Comparison of ENCODE assay signal across 1 cellular context in the genomic region with DNA sequence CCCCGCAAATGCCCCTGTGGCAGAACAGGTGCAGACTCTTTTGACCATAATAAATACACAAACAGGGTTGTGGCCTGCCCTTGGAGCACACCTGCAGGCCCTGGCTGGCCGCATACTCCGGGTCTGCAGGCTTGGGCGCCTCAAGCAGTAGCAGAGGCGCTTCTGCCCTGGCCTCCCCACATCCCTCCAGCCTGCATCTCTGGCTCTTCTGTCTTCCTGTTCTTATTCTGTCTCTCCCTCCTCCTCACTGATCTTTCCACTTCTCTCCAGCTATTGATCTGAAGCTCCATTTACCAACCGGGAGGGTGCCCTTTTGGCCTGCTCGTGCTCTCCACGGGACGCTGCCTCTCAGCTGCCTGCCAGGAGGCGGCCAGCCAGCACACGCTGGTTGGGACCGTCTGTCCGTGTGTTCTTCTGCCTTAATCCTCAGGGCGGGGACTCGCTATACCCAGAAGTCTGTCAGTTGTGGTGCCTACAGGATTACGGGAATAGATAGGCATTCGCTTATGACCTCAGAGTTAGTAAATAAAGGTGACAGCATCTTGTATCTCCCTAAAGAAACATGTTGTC.
TF ChIP-seq lines count a peak whose summit lies in the region.

No MANE protein-coding gene starts in this region.

TF ChIP-seq in HepG2, 621 proteins besides CTCF, POLR2A, EP300 and RAD21 (continued from another document and continues in another):
- TF ChIP-seq, protein P1, sequence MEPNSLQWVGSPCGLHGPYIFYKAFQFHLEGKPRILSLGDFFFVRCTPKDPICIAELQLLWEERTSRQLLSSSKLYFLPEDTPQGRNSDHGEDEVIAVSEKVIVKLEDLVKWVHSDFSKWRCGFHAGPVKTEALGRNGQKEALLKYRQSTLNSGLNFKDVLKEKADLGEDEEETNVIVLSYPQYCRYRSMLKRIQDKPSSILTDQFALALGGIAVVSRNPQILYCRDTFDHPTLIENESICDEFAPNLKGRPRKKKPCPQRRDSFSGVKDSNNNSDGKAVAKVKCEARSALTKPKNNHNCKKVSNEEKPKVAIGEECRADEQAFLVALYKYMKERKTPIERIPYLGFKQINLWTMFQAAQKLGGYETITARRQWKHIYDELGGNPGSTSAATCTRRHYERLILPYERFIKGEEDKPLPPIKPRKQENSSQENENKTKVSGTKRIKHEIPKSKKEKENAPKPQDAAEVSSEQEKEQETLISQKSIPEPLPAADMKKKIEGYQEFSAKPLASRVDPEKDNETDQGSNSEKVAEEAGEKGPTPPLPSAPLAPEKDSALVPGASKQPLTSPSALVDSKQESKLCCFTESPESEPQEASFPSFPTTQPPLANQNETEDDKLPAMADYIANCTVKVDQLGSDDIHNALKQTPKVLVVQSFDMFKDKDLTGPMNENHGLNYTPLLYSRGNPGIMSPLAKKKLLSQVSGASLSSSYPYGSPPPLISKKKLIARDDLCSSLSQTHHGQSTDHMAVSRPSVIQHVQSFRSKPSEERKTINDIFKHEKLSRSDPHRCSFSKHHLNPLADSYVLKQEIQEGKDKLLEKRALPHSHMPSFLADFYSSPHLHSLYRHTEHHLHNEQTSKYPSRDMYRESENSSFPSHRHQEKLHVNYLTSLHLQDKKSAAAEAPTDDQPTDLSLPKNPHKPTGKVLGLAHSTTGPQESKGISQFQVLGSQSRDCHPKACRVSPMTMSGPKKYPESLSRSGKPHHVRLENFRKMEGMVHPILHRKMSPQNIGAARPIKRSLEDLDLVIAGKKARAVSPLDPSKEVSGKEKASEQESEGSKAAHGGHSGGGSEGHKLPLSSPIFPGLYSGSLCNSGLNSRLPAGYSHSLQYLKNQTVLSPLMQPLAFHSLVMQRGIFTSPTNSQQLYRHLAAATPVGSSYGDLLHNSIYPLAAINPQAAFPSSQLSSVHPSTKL (CRISPR knock-in tag; IDR thresholded peaks at IDR 0.05) = peak; percentile 22; the same call in 1 of the 2 replicates
- peak; percentile 11; the same call in 1 of the 2 replicates for TF ChIP-seq GABPB1 (CRISPR knock-in tag; IDR thresholded peaks at IDR 0.05)
- peak; percentile 62 for TF ChIP-seq ZFX (CRISPR knock-in tag; IDR thresholded peaks at IDR 0.05; ENCODE audit: low read depth)
- TF ChIP-seq ZNF292 (CRISPR knock-in tag; IDR thresholded peaks at IDR 0.05; ENCODE audit: borderline replicate concordance, low read depth) = peak; percentile 60; the same call in 1 of the 2 replicates
- TF ChIP-seq, protein P2, sequence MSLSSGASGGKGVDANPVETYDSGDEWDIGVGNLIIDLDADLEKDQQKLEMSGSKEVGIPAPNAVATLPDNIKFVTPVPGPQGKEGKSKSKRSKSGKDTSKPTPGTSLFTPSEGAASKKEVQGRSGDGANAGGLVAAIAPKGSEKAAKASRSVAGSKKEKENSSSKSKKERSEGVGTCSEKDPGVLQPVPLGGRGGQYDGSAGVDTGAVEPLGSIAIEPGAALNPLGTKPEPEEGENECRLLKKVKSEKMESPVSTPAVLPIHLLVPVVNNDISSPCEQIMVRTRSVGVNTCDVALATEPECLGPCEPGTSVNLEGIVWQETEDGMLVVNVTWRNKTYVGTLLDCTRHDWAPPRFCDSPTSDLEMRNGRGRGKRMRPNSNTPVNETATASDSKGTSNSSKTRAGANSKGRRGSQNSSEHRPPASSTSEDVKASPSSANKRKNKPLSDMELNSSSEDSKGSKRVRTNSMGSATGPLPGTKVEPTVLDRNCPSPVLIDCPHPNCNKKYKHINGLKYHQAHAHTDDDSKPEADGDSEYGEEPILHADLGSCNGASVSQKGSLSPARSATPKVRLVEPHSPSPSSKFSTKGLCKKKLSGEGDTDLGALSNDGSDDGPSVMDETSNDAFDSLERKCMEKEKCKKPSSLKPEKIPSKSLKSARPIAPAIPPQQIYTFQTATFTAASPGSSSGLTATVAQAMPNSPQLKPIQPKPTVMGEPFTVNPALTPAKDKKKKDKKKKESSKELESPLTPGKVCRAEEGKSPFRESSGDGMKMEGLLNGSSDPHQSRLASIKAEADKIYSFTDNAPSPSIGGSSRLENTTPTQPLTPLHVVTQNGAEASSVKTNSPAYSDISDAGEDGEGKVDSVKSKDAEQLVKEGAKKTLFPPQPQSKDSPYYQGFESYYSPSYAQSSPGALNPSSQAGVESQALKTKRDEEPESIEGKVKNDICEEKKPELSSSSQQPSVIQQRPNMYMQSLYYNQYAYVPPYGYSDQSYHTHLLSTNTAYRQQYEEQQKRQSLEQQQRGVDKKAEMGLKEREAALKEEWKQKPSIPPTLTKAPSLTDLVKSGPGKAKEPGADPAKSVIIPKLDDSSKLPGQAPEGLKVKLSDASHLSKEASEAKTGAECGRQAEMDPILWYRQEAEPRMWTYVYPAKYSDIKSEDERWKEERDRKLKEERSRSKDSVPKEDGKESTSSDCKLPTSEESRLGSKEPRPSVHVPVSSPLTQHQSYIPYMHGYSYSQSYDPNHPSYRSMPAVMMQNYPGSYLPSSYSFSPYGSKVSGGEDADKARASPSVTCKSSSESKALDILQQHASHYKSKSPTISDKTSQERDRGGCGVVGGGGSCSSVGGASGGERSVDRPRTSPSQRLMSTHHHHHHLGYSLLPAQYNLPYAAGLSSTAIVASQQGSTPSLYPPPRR (CRISPR knock-in tag; IDR thresholded peaks at IDR 0.05; ENCODE audit: borderline replicate concordance) = peak; percentile 34; the same call in 1 of the 2 replicates
- no peak for TF ChIP-seq ZNF44 (CRISPR knock-in tag; IDR thresholded peaks at IDR 0.05)
- TF ChIP-seq, protein P3, sequence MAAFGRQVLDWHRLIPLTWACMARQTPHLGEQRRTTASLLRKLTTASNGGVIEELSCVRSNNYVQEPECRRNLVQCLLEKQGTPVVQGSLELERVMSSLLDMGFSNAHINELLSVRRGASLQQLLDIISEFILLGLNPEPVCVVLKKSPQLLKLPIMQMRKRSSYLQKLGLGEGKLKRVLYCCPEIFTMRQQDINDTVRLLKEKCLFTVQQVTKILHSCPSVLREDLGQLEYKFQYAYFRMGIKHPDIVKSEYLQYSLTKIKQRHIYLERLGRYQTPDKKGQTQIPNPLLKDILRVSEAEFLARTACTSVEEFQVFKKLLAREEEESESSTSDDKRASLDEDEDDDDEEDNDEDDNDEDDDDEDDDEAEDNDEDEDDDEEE (CRISPR knock-in tag; IDR thresholded peaks at IDR 0.05) = 0 out of 2 replicates have a peak, but pooled peaks have one; percentile 51
- TF ChIP-seq, protein P4, sequence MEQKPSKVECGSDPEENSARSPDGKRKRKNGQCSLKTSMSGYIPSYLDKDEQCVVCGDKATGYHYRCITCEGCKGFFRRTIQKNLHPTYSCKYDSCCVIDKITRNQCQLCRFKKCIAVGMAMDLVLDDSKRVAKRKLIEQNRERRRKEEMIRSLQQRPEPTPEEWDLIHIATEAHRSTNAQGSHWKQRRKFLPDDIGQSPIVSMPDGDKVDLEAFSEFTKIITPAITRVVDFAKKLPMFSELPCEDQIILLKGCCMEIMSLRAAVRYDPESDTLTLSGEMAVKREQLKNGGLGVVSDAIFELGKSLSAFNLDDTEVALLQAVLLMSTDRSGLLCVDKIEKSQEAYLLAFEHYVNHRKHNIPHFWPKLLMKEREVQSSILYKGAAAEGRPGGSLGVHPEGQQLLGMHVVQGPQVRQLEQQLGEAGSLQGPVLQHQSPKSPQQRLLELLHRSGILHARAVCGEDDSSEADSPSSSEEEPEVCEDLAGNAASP (CRISPR knock-in tag; IDR thresholded peaks at IDR 0.05; ENCODE audit: borderline replicate concordance) = 0 out of 2 replicates have a peak, but pooled peaks have one; percentile 17
- TF ChIP-seq MTA1 (CRISPR knock-in tag; IDR thresholded peaks at IDR 0.05; ENCODE audit: borderline replicate concordance) = 0 out of 2 replicates have a peak, but pooled peaks have one; percentile 54
- no peak for TF ChIP-seq NCOR1 (IDR thresholded peaks at IDR 0.05; ENCODE audit: borderline replicate concordance, low read length)
- peak; percentile 48; the same call in 1 of the 2 replicates for TF ChIP-seq BHLHE40 (IDR thresholded peaks at IDR 0.05; ENCODE audit: low read length)
- 0 out of 2 replicates have a peak, but pooled peaks have one; percentile 41 for TF ChIP-seq TARDBP (CRISPR knock-in tag; IDR thresholded peaks at IDR 0.05)
- TF ChIP-seq, protein P5, sequence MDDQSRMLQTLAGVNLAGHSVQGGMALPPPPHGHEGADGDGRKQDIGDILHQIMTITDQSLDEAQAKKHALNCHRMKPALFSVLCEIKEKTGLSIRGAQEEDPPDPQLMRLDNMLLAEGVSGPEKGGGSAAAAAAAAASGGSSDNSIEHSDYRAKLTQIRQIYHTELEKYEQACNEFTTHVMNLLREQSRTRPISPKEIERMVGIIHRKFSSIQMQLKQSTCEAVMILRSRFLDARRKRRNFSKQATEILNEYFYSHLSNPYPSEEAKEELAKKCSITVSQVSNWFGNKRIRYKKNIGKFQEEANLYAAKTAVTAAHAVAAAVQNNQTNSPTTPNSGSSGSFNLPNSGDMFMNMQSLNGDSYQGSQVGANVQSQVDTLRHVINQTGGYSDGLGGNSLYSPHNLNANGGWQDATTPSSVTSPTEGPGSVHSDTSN (CRISPR knock-in tag; IDR thresholded peaks at IDR 0.05; ENCODE audit: borderline replicate concordance) = no peak
- no peak for TF ChIP-seq CHD4 (IDR thresholded peaks at IDR 0.05; ENCODE audit: borderline replicate concordance, low read length)
- TF ChIP-seq, protein P6, sequence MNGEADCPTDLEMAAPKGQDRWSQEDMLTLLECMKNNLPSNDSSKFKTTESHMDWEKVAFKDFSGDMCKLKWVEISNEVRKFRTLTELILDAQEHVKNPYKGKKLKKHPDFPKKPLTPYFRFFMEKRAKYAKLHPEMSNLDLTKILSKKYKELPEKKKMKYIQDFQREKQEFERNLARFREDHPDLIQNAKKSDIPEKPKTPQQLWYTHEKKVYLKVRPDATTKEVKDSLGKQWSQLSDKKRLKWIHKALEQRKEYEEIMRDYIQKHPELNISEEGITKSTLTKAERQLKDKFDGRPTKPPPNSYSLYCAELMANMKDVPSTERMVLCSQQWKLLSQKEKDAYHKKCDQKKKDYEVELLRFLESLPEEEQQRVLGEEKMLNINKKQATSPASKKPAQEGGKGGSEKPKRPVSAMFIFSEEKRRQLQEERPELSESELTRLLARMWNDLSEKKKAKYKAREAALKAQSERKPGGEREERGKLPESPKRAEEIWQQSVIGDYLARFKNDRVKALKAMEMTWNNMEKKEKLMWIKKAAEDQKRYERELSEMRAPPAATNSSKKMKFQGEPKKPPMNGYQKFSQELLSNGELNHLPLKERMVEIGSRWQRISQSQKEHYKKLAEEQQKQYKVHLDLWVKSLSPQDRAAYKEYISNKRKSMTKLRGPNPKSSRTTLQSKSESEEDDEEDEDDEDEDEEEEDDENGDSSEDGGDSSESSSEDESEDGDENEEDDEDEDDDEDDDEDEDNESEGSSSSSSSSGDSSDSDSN (CRISPR knock-in tag; IDR thresholded peaks at IDR 0.05) = 0 out of 2 replicates have a peak, but pooled peaks have one; percentile 19
- TF ChIP-seq HMG20A (CRISPR knock-in tag; IDR thresholded peaks at IDR 0.05; ENCODE audit: borderline replicate concordance) = no peak
- TF ChIP-seq, protein P7, sequence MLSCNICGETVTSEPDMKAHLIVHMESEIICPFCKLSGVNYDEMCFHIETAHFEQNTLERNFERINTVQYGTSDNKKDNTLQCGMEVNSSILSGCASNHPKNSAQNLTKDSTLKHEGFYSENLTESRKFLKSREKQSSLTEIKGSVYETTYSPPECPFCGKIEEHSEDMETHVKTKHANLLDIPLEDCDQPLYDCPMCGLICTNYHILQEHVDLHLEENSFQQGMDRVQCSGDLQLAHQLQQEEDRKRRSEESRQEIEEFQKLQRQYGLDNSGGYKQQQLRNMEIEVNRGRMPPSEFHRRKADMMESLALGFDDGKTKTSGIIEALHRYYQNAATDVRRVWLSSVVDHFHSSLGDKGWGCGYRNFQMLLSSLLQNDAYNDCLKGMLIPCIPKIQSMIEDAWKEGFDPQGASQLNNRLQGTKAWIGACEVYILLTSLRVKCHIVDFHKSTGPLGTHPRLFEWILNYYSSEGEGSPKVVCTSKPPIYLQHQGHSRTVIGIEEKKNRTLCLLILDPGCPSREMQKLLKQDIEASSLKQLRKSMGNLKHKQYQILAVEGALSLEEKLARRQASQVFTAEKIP (CRISPR knock-in tag; IDR thresholded peaks at IDR 0.05; ENCODE audit: borderline replicate concordance) = no peak
- TF ChIP-seq MED1 (CRISPR knock-in tag; IDR thresholded peaks at IDR 0.05) = peak; percentile 49
- peak; percentile 83; the same call in 1 of the 2 replicates for TF ChIP-seq ZBTB21 (CRISPR knock-in tag; IDR thresholded peaks at IDR 0.05)
- no peak for TF ChIP-seq ZNF569 (CRISPR knock-in tag; IDR thresholded peaks at IDR 0.05; ENCODE audit: borderline replicate concordance)
- TF ChIP-seq, protein P8, sequence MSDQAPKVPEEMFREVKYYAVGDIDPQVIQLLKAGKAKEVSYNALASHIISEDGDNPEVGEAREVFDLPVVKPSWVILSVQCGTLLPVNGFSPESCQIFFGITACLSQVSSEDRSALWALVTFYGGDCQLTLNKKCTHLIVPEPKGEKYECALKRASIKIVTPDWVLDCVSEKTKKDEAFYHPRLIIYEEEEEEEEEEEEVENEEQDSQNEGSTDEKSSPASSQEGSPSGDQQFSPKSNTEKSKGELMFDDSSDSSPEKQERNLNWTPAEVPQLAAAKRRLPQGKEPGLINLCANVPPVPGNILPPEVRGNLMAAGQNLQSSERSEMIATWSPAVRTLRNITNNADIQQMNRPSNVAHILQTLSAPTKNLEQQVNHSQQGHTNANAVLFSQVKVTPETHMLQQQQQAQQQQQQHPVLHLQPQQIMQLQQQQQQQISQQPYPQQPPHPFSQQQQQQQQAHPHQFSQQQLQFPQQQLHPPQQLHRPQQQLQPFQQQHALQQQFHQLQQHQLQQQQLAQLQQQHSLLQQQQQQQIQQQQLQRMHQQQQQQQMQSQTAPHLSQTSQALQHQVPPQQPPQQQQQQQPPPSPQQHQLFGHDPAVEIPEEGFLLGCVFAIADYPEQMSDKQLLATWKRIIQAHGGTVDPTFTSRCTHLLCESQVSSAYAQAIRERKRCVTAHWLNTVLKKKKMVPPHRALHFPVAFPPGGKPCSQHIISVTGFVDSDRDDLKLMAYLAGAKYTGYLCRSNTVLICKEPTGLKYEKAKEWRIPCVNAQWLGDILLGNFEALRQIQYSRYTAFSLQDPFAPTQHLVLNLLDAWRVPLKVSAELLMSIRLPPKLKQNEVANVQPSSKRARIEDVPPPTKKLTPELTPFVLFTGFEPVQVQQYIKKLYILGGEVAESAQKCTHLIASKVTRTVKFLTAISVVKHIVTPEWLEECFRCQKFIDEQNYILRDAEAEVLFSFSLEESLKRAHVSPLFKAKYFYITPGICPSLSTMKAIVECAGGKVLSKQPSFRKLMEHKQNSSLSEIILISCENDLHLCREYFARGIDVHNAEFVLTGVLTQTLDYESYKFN (CRISPR knock-in tag; conservative IDR thresholded peaks at IDR 0.05) = peak; percentile 45
- TF ChIP-seq, protein P9, sequence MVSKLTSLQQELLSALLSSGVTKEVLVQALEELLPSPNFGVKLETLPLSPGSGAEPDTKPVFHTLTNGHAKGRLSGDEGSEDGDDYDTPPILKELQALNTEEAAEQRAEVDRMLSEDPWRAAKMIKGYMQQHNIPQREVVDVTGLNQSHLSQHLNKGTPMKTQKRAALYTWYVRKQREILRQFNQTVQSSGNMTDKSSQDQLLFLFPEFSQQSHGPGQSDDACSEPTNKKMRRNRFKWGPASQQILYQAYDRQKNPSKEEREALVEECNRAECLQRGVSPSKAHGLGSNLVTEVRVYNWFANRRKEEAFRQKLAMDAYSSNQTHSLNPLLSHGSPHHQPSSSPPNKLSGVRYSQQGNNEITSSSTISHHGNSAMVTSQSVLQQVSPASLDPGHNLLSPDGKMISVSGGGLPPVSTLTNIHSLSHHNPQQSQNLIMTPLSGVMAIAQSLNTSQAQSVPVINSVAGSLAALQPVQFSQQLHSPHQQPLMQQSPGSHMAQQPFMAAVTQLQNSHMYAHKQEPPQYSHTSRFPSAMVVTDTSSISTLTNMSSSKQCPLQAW (CRISPR knock-in tag; IDR thresholded peaks at IDR 0.05) = 0 out of 2 replicates have a peak, but pooled peaks have one; percentile 24
- TF ChIP-seq ZNF780A (CRISPR knock-in tag; IDR thresholded peaks at IDR 0.05) = 0 out of 2 replicates have a peak, but pooled peaks have one; percentile 50
- no peak for TF ChIP-seq YEATS2 (CRISPR knock-in tag; IDR thresholded peaks at IDR 0.05; ENCODE audit: borderline replicate concordance)
- TF ChIP-seq FOXA1 (IDR thresholded peaks at IDR 0.05) = no peak
- TF ChIP-seq FOXA1 (CRISPR knock-in tag; IDR thresholded peaks at IDR 0.05) = 0 out of 2 replicates have a peak, but pooled peaks have one; percentile 24
- no peak for TF ChIP-seq ZNF83 (CRISPR knock-in tag; IDR thresholded peaks at IDR 0.05; ENCODE audit: borderline replicate concordance)
